Comparison of ENCODE assay signal across 21 cellular contexts in the genomic region with DNA sequence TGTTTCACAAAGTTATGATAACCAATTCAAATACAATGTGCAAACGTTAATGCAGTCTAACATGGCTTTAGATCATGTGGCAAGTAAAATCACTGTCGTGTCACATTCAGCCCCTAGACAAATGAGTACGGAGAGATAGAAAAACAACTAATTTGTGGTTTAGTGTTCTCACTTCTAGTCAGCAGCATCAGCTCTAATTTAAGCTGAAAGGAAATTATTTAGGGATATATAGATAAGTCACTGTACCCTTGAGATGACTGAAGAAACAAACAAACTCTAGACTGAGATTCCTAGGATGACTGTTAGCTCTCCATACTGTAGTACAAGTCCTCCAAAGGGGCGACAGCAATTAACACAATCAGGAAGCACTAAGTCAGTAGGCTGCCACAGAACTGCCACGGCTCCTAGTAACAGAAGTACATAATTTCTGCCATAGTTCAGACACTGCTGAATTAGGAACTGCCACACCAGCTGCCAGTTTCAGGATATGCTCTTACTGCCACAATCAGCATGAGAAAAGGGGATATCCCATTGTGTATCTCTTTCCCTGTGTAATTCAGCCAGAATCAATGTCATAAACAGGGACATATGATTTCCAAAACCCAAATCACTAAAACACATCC.
A peak's percentile ranks its signal among the peaks of the same experiment; 100 is the strongest.
DNase-seq lines count a peak whose midpoint lies in the region; ATAC-seq and TF ChIP-seq lines count a peak whose summit lies in the region.
"Had no signal": no experiment of that assay in that cellular context is flagged by ENCODE, and none has a peak within 500 bp of the region (broad histone marks: within the 10 kb centered on the region; RNA-seq: fewer than 3 reads in every experiment).

No MANE protein-coding gene starts in this region.

- no peaks in the 10 kb centered on the region for H3K36me3 ChIP-seq in RWPE2 (ENCODE audit: low read depth)
- no peaks in the 10 kb centered on the region for H3K36me3 ChIP-seq in CD4-positive, alpha-beta memory T cell (ENCODE audit: insufficient read depth, low read length)
- H3K36me3 ChIP-seq in spleen, result no peaks in the 10 kb centered on the region
- H3K36me3 ChIP-seq: BLaER1 treated with 17β-estradiol and CSF1 and Interleukin-3, amounts not matched to agents 10 nM and 100 nM; colonic mucosa; prostate gland had no signal

- no peak for TF ChIP-seq POLR2A in spleen (IDR thresholded peaks at IDR 0.05)

- ATAC-seq in HG02970 (IDR thresholded peaks at IDR 0.05; ENCODE audit: low FRiP score, unreplicated experiment), result peak; percentile 52
- no peak for ATAC-seq in RWPE2 (ENCODE audit: low read depth)
- ATAC-seq: natural killer cell treated with Interleukin-12 subunit alpha and Interleukin-12 subunit beta and Interleukin-15 and Interleukin-18, amount 100 ng/mL, for 72 hours had no signal

- no peaks in the 10 kb centered on the region for H3K36me3 Mint-ChIP-seq in CD4-positive, alpha-beta memory T cell
- H3K36me3 Mint-ChIP-seq: natural killer cell treated with Interleukin-12 subunit alpha and Interleukin-12 subunit beta and Interleukin-15 and Interleukin-18, amount 100 ng/mL, for 72 hours had no signal

- WGBS in spleen, 5 donors, result 42 to 74% (median 53%) methylated on average over 5 of the region's 5 CpGs

- H3K27me3 Mint-ChIP-seq in CD4-positive, alpha-beta memory T cell, result no peaks in the 10 kb centered on the region
- H3K27me3 Mint-ChIP-seq: activated CD4-positive, alpha-beta T cell treated with anti-CD3 and anti-CD28 coated beads, Interleukin-2, amount 10 ng/mL, durations not matched to agents 24 days and 14 days; natural killer cell treated with Interleukin-12 subunit alpha and Interleukin-12 subunit beta and Interleukin-15 and Interleukin-18, amount 100 ng/mL, for 72 hours had no signal

- H3K27ac Mint-ChIP-seq in CD4-positive, alpha-beta memory T cell, result no peak overlapping the region
- H3K27ac Mint-ChIP-seq: activated CD4-positive, alpha-beta T cell treated with anti-CD3 and anti-CD28 coated beads, Interleukin-2, amount 10 ng/mL, durations not matched to agents 24 days and 14 days; natural killer cell treated with Interleukin-12 subunit alpha and Interleukin-12 subunit beta and Interleukin-15 and Interleukin-18, amount 100 ng/mL, for 72 hours had no signal

- DNase-seq in NCI-H2171 treated with DMSO at 0.1 percent for 48 hours (lab: John Stamatoyannopoulos, UW) (peak; percentile 36), NCI-H2171 (lab: John Stamatoyannopoulos, UW) (no peak), RWPE2 (ENCODE audit: low spot score) (no peak), HPDE6-E6E7 (ENCODE audit: extremely low spot score) (no peak), NCI-H2196 treated with DMSO at 0.1 percent for 48 hours (lab: John Stamatoyannopoulos, UW; ENCODE audit: unreplicated experiment) (no peak), spleen (no peak)
- no peak for DNase-seq in CD4-positive, alpha-beta memory T cell
- DNase-seq: activated CD4-positive, alpha-beta T cell treated with anti-CD3 and anti-CD28 coated beads, Interleukin-2, amount 10 ng/mL, durations not matched to agents 24 days and 14 days; activated naive CD4-positive, alpha-beta T cell; colonic mucosa; DMS79; NCI-H187 treated with DMSO at 0.1 percent for 48 hours; PC-9; stimulated activated CD4-positive, alpha-beta T cell treated with anti-CD3 and anti-CD28 coated beads, Interleukin-12 subunit alpha, Interleukin-12 subunit beta, amount 100 ng/mL, for 4 hours; stimulated activated naive CD4-positive, alpha-beta T cell treated with Interleukin-2 at 50 U/mL for 16 hours; trophoblast cell had no signal

- H3K27ac ChIP-seq in RWPE2 (ENCODE audit: poor library complexity, severe bottlenecking) (peak overlapping the region; percentile 39), spleen (no peak overlapping the region)
- H3K27ac ChIP-seq in CD4-positive, alpha-beta memory T cell (ENCODE audit: low read depth, low read length), result no peak overlapping the region
- H3K27ac ChIP-seq: BLaER1 treated with 17β-estradiol and CSF1 and Interleukin-3, amounts not matched to agents 10 nM and 100 nM; colonic mucosa; PC-9; prostate gland; SK-N-MC had no signal

- CTCF ChIA-PET in CD4-positive, alpha-beta memory T cell (lab: Charles Lee; ENCODE audit: partially characterized antibody), result no interaction called here

- intact Hi-C loops in CD4-positive, alpha-beta memory T cell (cut with micrococcal nuclease), result no loop called here
- intact Hi-C loops in spleen (cut with DNase I; ENCODE audit: low total_unique reads), result no loop called here

- POLR2A ChIA-PET in CD4-positive, alpha-beta memory T cell (lab: Charles Lee; ENCODE audit: partially characterized antibody), result no interaction called here

- H3K4me1 Mint-ChIP-seq in CD4-positive, alpha-beta memory T cell, result no peaks in the 10 kb centered on the region
- H3K4me1 Mint-ChIP-seq: activated CD4-positive, alpha-beta T cell treated with anti-CD3 and anti-CD28 coated beads, Interleukin-2, amount 10 ng/mL, durations not matched to agents 24 days and 14 days had no signal

- no peaks in the 10 kb centered on the region for H3K27me3 ChIP-seq in RWPE2 (ENCODE audit: insufficient read depth, poor library complexity, severe bottlenecking)
- H3K27me3 ChIP-seq in CD4-positive, alpha-beta memory T cell (ENCODE audit: insufficient read depth, low read length), result no peaks in the 10 kb centered on the region
- no peaks in the 10 kb centered on the region for H3K27me3 ChIP-seq in spleen (replicated peaks in 1 of 7)
- H3K27me3 ChIP-seq: BLaER1 treated with 17β-estradiol and CSF1 and Interleukin-3, amounts not matched to agents 10 nM and 100 nM; colonic mucosa had no signal

- H3K4me1 ChIP-seq in RWPE2 (ENCODE audit: insufficient read depth, poor library complexity, severe bottlenecking), result peaks cover 5% of the 10 kb centered on the region
- no peaks in the 10 kb centered on the region for H3K4me1 ChIP-seq in CD4-positive, alpha-beta memory T cell (ENCODE audit: insufficient read depth, low read length)
- no peaks in the 10 kb centered on the region for H3K4me1 ChIP-seq in spleen
- H3K4me1 ChIP-seq: BLaER1 treated with 17β-estradiol and CSF1 and Interleukin-3, amounts not matched to agents 10 nM and 100 nM; colonic mucosa; prostate gland had no signal

- H3K9me3 ChIP-seq in RWPE2 (ENCODE audit: severe bottlenecking) (no peaks in the 10 kb centered on the region), spleen (peaks cover 0 to 17% (median 8%) of the 10 kb centered on the region in 8 donors)
- H3K9me3 ChIP-seq in CD4-positive, alpha-beta memory T cell (ENCODE audit: control insufficient read depth in 1 of 2, low read length in 2 of 2), result no peaks in the 10 kb centered on the region
- H3K9me3 ChIP-seq: colonic mucosa, prostate gland had no signal

- peaks cover 2 to 10% (median 8%) of the 10 kb centered on the region in 8 donors for H3K9me3 Mint-ChIP-seq in CD4-positive, alpha-beta memory T cell

- H3K4me3 Mint-ChIP-seq in CD4-positive, alpha-beta memory T cell, result no peak overlapping the region
- H3K4me3 Mint-ChIP-seq: activated CD4-positive, alpha-beta T cell treated with anti-CD3 and anti-CD28 coated beads, Interleukin-2, amount 10 ng/mL, durations not matched to agents 24 days and 14 days; natural killer cell treated with Interleukin-12 subunit alpha and Interleukin-12 subunit beta and Interleukin-15 and Interleukin-18, amount 100 ng/mL, for 72 hours had no signal

- H3K4me3 ChIP-seq in RWPE2 (ENCODE audit: severe bottlenecking) (no peak overlapping the region), spleen (no peak overlapping the region)
- H3K4me3 ChIP-seq in CD4-positive, alpha-beta memory T cell (ENCODE audit: low read length in 2 of 2), result no peak overlapping the region
- H3K4me3 ChIP-seq: BLaER1 treated with 17β-estradiol and CSF1 and Interleukin-3, amounts not matched to agents 10 nM and 100 nM; colonic mucosa; PC-9; prostate gland; SK-N-MC had no signal

- TF ChIP-seq CTCF in RWPE2 (IDR thresholded peaks at IDR 0.05; ENCODE audit: poor library complexity, severe bottlenecking) (no peak), spleen (IDR thresholded peaks at IDR 0.05 in 8 of 11, conservative IDR thresholded peaks at IDR 0.05 in 3 of 11) (no peak)
